Comparison of ENCODE assay signal across 8 cellular contexts in genomic region chr19:11578342-11579142, GRCh38. TPM values are rescaled to one million over a fixed set of nuclear protein-coding genes. Genes with fewer than 3 reads are reported as not detected.
DNase-seq lines count a peak whose midpoint lies in the region; ATAC-seq and TF ChIP-seq lines count a peak whose summit lies in the region.

No MANE protein-coding gene starts in this region.

- no peak for TF ChIP-seq POLR2A in thyroid gland (IDR thresholded peaks at IDR 0.05)

- H3K27me3 ChIP-seq in SJCRH30 (no peaks in the 10 kb centered on the region), thyroid gland (no peaks in the 10 kb centered on the region)

- DNase-seq in DMS53 (lab: John Stamatoyannopoulos, UW) (peak; percentile 65), SJCRH30 (peak; percentile 53 to 57), medulla oblongata (ENCODE audit: extremely low spot score) (peak; percentile 43), thyroid gland (peak; percentile 24 to 37), NCI-H2029 treated with DMSO at 0.1 percent for 48 hours (lab: John Stamatoyannopoulos, UW) (no peak), cerebellum (ENCODE audit: low spot score) (no peak)
- DNase-seq in central memory CD4-positive, alpha-beta T cell, result peak; percentile 25

- WGBS in thyroid gland, 2 donors, result 9 to 20% methylated on average over 9 to 25 of the region's 58 CpGs

- no peak for TF ChIP-seq CTCF in thyroid gland (IDR thresholded peaks at IDR 0.05)

- H3K4me1 ChIP-seq in SJCRH30, result no peaks in the 10 kb centered on the region; the same call in 1 of the 2 replicates
- peaks cover 8 to 17% of the 10 kb centered on the region in 2 donors for H3K4me1 ChIP-seq in thyroid gland

- no peaks in the 10 kb centered on the region for H3K9me3 ChIP-seq in SJCRH30 (replicated peaks)
- H3K9me3 ChIP-seq in thyroid gland, result no peaks in the 10 kb centered on the region

- no peak overlapping the region for H3K27ac ChIP-seq in SJCRH30
- H3K27ac ChIP-seq in thyroid gland, result no peak overlapping the region

- intact Hi-C loops in thyroid gland (cut with DNase I), result no loop called here

- peak overlapping the region; percentile 32 for H3K4me3 ChIP-seq in SJCRH30
- peak overlapping the region in 2 of 3 donors; percentile 1 to 20 for H3K4me3 ChIP-seq in thyroid gland (replicated peaks in 1 of 3)

- no peak for ATAC-seq in GM21390 (IDR thresholded peaks at IDR 0.05; ENCODE audit: unreplicated experiment)

- H3K36me3 ChIP-seq in SJCRH30, result no peaks in the 10 kb centered on the region
- H3K36me3 ChIP-seq in thyroid gland, result no peaks in the 10 kb centered on the region

RNA-seq across cellular contexts. Expression of gene ACP5, which starts 1.1 kb away (rescaled TPM):
- total RNA-seq in SJCRH30 (2014; rRNA removed; shearing (Covaris generic)), result 0.75 and 2.4 TPM in 2 replicates
- total RNA-seq in thyroid gland (1 to 10 TPM; 4.9 to 8.4 (median 6.2) TPM), cerebellum (0.91 TPM)

RNA-seq across cellular contexts. Expression of gene ZNF627, which starts 18.7 kb away (rescaled TPM):
- total RNA-seq in SJCRH30 (2014; rRNA removed; shearing (Covaris generic)), result 11.8 and 13.4 TPM in 2 replicates
- total RNA-seq in thyroid gland, result 10 to 100 TPM; 14.5 to 24.3 (median 21.7) TPM
- total RNA-seq in cerebellum, result 57.4 TPM

RNA-seq across cellular contexts. Expression of gene ELOF1, which starts 19.5 kb away (rescaled TPM):
- 37.3 and 38.1 TPM in 2 replicates for total RNA-seq in SJCRH30 (2014; rRNA removed; shearing (Covaris generic))
- 10 to 100 TPM; 18.7 to 57.0 (median 30.9) TPM for total RNA-seq in thyroid gland
- 11.6 TPM for total RNA-seq in cerebellum

RNA-seq across cellular contexts. Expression of gene CNN1, which starts 39.9 kb away (rescaled TPM):
- 1.4 TPM in 2 replicates for total RNA-seq in SJCRH30 (2014; rRNA removed; shearing (Covaris generic))
- total RNA-seq in thyroid gland, result 10 to 100 TPM in 2 of 4 donors, 1 to 10 TPM in 2; 6.3 to 21.6 (median 8.7) TPM
- total RNA-seq in cerebellum, result 1.00 TPM

RNA-seq across cellular contexts. Expression of gene ECSIT, which starts 49.6 kb away (rescaled TPM):
- 22.3 and 22.6 TPM in 2 replicates for total RNA-seq in SJCRH30 (2014; rRNA removed; shearing (Covaris generic))
- total RNA-seq in thyroid gland (10 to 100 TPM; 36.5 to 77.5 (median 68.9) TPM), cerebellum (27.0 TPM)

Comparison
In these comparisons a context has a peak if more than half of its experiments do, and no peak if none do; other contexts are left out.
1. DNase-seq: peak in DMS53 (single experiment), SJCRH30 (2 of 2), central memory CD4-positive, alpha-beta T cell (single experiment), medulla oblongata (single experiment) and thyroid gland (2 of 2); none in NCI-H2029 treated with DMSO at 0.1 percent for 48 hours (single experiment) and cerebellum (single experiment).